Comparison of ENCODE assay signal across 27 cellular contexts in the genomic region with DNA sequence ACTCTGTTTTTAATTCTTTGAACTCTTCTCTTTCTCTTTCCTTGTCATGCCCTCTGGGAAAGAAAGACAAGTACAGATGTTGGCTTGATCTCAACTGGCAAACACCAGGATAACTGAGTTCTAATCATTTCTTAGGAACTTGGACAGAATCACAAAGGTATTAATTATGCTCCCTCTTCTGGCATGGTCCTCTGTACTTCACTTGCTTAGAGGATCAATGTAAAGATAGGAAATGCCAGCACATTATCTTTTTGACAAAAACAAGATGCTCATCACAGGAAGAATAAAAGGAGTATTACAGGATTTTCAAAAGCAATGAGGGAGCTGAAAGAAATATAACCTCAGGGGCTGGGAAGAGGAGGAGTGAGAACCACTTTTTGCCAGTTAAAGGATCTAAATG.
DNase-seq lines count a peak whose midpoint lies in the region; ATAC-seq and TF ChIP-seq lines count a peak whose summit lies in the region.
"Had no signal": no experiment of that assay in that cellular context is flagged by ENCODE, and none has a peak within 500 bp of the region (broad histone marks: within the 10 kb centered on the region; RNA-seq: fewer than 3 reads in every experiment).

No MANE protein-coding gene starts in this region.

- H3K27ac Mint-ChIP-seq in stimulated activated naive B cell treated with anti-CD40 and anti-IgM and Interleukin-4, amounts not matched to agents 10 μg/mL and 1 μg/mL and 100 μg/mL, for 72 hours: peak overlapping the region; percentile 2
- H3K27ac Mint-ChIP-seq: activated CD4-positive, alpha-beta memory T cell treated with anti-CD3 and anti-CD28 coated beads, Interleukin-2, amount 10 ng/mL, durations not matched to agents 7 days and 5 days; activated naive CD8-positive, alpha-beta T cell treated with anti-CD3 and anti-CD28 coated beads, Interleukin-2, amount 10 ng/mL, durations not matched to agents 7 days and 5 days; activated T-helper 2 cell treated with anti-CD3 and anti-CD28 coated beads, Interferon-gamma antibody, Interleukin-2, Interleukin-4, amounts not matched to agents 10 μg/mL and 5 μg/mL and 100 μg/mL, durations not matched to agents 14 hours and 24 hours and 36 hours; T-cell had no signal

- H2AFZ ChIP-seq in GM23248: no peak overlapping the region

- H3K9me3 ChIP-seq in GM23248 (ENCODE audit: low read depth) (no peaks in the 10 kb centered on the region), muscle layer of colon (ENCODE audit: low read length) (no peaks in the 10 kb centered on the region)
- H3K9me3 ChIP-seq: Caco-2, colonic mucosa, esophagus squamous epithelium, lower lobe of right lung had no signal

- H3K27me3 ChIP-seq in GM23248 (replicated peaks; ENCODE audit: insufficient read depth) (no peaks in the 10 kb centered on the region), brain microvascular endothelial cell (replicated peaks) (no peaks in the 10 kb centered on the region), muscle layer of colon (ENCODE audit: control insufficient read depth in 1 of 2, insufficient read depth in 2 of 2, low read length in 2 of 2) (no peaks in the 10 kb centered on the region)
- H3K27me3 ChIP-seq: colonic mucosa, esophagus squamous epithelium had no signal

- peaks cover 20 to 41% of the 10 kb centered on the region in 2 donors for H3K4me1 Mint-ChIP-seq in stimulated activated naive B cell treated with anti-CD40 and anti-IgM and Interleukin-4, amounts not matched to agents 10 μg/mL and 1 μg/mL and 100 μg/mL, for 72 hours
- H3K4me1 Mint-ChIP-seq: activated naive CD8-positive, alpha-beta T cell treated with anti-CD3 and anti-CD28 coated beads, Interleukin-2, amount 10 ng/mL, durations not matched to agents 7 days and 5 days had no signal

- in situ Hi-C loops in GM23248 (cut with MboI) (no loop called here), brain microvascular endothelial cell (cut with HindIII; ENCODE audit: low pct_ligation_motif_present, low sequenced_read_pairs) (no loop called here)

- no peak overlapping the region for H3K4me3 Mint-ChIP-seq in stimulated activated naive B cell treated with anti-CD40 and anti-IgM and Interleukin-4, amounts not matched to agents 10 μg/mL and 1 μg/mL and 100 μg/mL, for 72 hours
- H3K4me3 Mint-ChIP-seq: activated CD4-positive, alpha-beta memory T cell treated with anti-CD3 and anti-CD28 coated beads, Interleukin-2, amount 10 ng/mL, durations not matched to agents 7 days and 5 days; activated naive CD8-positive, alpha-beta T cell treated with anti-CD3 and anti-CD28 coated beads, Interleukin-2, amount 10 ng/mL, durations not matched to agents 7 days and 5 days; endodermal cell; T-cell had no signal

- H3F3A ChIP-seq in GM23248 (ENCODE audit: insufficient read depth): peaks cover 28% of the 10 kb centered on the region

- DNase-seq in GM23248 (no peak), brain microvascular endothelial cell (no peak), COLO668 (lab: John Stamatoyannopoulos, UW; ENCODE audit: unreplicated experiment) (no peak)
- no peak for DNase-seq in stimulated activated naive B cell treated with anti-CD40 and anti-IgM and Interleukin-4, amounts not matched to agents 10 μg/mL and 1 μg/mL and 100 μg/mL, for 72 hours
- DNase-seq in activated naive CD4-positive, alpha-beta T cell treated with anti-CD3 and anti-CD28 coated beads, Interleukin-2, amount 50 U/mL, for 16 hours: no peak
- DNase-seq in stimulated activated CD4-positive, alpha-beta T cell treated with anti-CD3 and anti-CD28 coated beads, Interleukin-4, amount 100 ng/mL, for 24 hours: no peak
- DNase-seq: activated CD4-positive, alpha-beta memory T cell treated with anti-CD3 and anti-CD28 coated beads, Interleukin-2, amount 10 ng/mL, durations not matched to agents 7 days and 5 days; activated naive CD8-positive, alpha-beta T cell treated with anti-CD3 and anti-CD28 coated beads, Interleukin-2, amount 10 ng/mL, durations not matched to agents 7 days and 5 days; Caco-2; colonic mucosa; DND-41; endodermal cell; esophagus squamous epithelium; KG1; kidney; lower lobe of right lung; NCI-H1436; NCI-H524 treated with DMSO at 0.1 percent for 48 hours; nucleus accumbens; SIG-M5; stimulated activated CD4-positive, alpha-beta T cell treated with anti-CD3 and anti-CD28 coated beads, Interleukin-4, amount 100 ng/mL, for 1 hour; stimulated activated naive CD4-positive, alpha-beta T cell treated with Interleukin-2 at 50 U/mL for 16 hours; T-cell had no signal

- H3K4me1 ChIP-seq in GM23248 (ENCODE audit: insufficient read depth): peaks cover 34% of the 10 kb centered on the region
- H3K4me1 ChIP-seq in muscle layer of colon (ENCODE audit: insufficient read depth, low read length): peaks cover 43% of the 10 kb centered on the region
- H3K4me1 ChIP-seq: colonic mucosa had no signal

- H3K27me3 Mint-ChIP-seq in stimulated activated naive B cell treated with anti-CD40 and anti-IgM and Interleukin-4, amounts not matched to agents 10 μg/mL and 1 μg/mL and 100 μg/mL, for 72 hours: no peaks in the 10 kb centered on the region
- H3K27me3 Mint-ChIP-seq: T-cell had no signal

- H3K4me3 ChIP-seq in GM23248: no peak overlapping the region
- H3K4me3 ChIP-seq in brain microvascular endothelial cell (ENCODE audit: low read depth, low read length): no peak overlapping the region
- peak overlapping the region in 1 of 2 donors; percentile 1 for H3K4me3 ChIP-seq in muscle layer of colon (ENCODE audit: low read depth in 1 of 2, low read length in 2 of 2)
- H3K4me3 ChIP-seq: colonic mucosa, esophagus squamous epithelium, lower lobe of right lung had no signal

- H3K27ac ChIP-seq in GM23248 (peak overlapping the region; percentile 33), brain microvascular endothelial cell (peak overlapping the region; percentile 51), muscle layer of colon (ENCODE audit: low read depth, low read length) (peak overlapping the region; percentile 52)
- H3K27ac ChIP-seq: colonic mucosa, lower lobe of right lung had no signal

- H3K36me3 ChIP-seq in GM23248 (ENCODE audit: low read depth) (no peaks in the 10 kb centered on the region), brain microvascular endothelial cell (replicated peaks) (peaks cover 2% of the 10 kb centered on the region), muscle layer of colon (ENCODE audit: insufficient read depth, low read length) (no peaks in the 10 kb centered on the region)
- H3K36me3 ChIP-seq: colonic mucosa, esophagus squamous epithelium, lower lobe of right lung had no signal

- no peaks in the 10 kb centered on the region for H4K20me1 ChIP-seq in GM23248 (ENCODE audit: insufficient read depth)

- peaks cover 0 to 2% of the 10 kb centered on the region in 2 donors for H3K9me3 Mint-ChIP-seq in stimulated activated naive B cell treated with anti-CD40 and anti-IgM and Interleukin-4, amounts not matched to agents 10 μg/mL and 1 μg/mL and 100 μg/mL, for 72 hours
- H3K9me3 Mint-ChIP-seq: activated CD4-positive, alpha-beta memory T cell treated with anti-CD3 and anti-CD28 coated beads, Interleukin-2, amount 10 ng/mL, durations not matched to agents 7 days and 5 days; activated naive CD8-positive, alpha-beta T cell treated with anti-CD3 and anti-CD28 coated beads, Interleukin-2, amount 10 ng/mL, durations not matched to agents 7 days and 5 days; activated T-helper 2 cell treated with anti-CD3 and anti-CD28 coated beads, Interferon-gamma antibody, Interleukin-2, Interleukin-4, amounts not matched to agents 10 μg/mL and 5 μg/mL and 100 μg/mL, durations not matched to agents 14 hours and 24 hours and 36 hours had no signal

- no peak overlapping the region for H3K4me2 ChIP-seq in GM23248 (ENCODE audit: unreplicated experiment)

- ATAC-seq in stimulated activated naive B cell treated with anti-CD40 and anti-IgM and Interleukin-4, amounts not matched to agents 10 μg/mL and 1 μg/mL and 100 μg/mL, for 72 hours (replicated peaks): no peak
- no peak for ATAC-seq in GM18907 (IDR thresholded peaks at IDR 0.05; ENCODE audit: unreplicated experiment)
- ATAC-seq: activated CD4-positive, CD25-positive, alpha-beta regulatory T cell treated with anti-CD3 and anti-CD28 coated beads, Interleukin-2, amount 50 U/mL, for 24 hours; lower lobe of right lung; T-cell had no signal

- H3K9ac ChIP-seq in GM23248: 0 out of 2 replicates have a peak overlapping the region, but pooled peaks have one; percentile 0
- H3K9ac ChIP-seq in muscle layer of colon (ENCODE audit: low read length): no peak overlapping the region

- TF ChIP-seq CTCF in brain microvascular endothelial cell (IDR thresholded peaks at IDR 0.05; ENCODE audit: low read depth, low read length, missing control alignments): no peak

- no peaks in the 10 kb centered on the region for H3K79me2 ChIP-seq in GM23248 (ENCODE audit: insufficient read depth)

- H3K9me2 ChIP-seq in GM23248 (ENCODE audit: insufficient read depth): no peaks in the 10 kb centered on the region

- H3K36me3 Mint-ChIP-seq in stimulated activated naive B cell treated with anti-CD40 and anti-IgM and Interleukin-4, amounts not matched to agents 10 μg/mL and 1 μg/mL and 100 μg/mL, for 72 hours: no peaks in the 10 kb centered on the region
- H3K36me3 Mint-ChIP-seq: activated naive CD8-positive, alpha-beta T cell treated with anti-CD3 and anti-CD28 coated beads, Interleukin-2, amount 10 ng/mL, durations not matched to agents 7 days and 5 days; T-cell had no signal
